2 cellular contexts compared by ENCODE assay signal in genomic region chr1:81424056-81424455, GRCh38.
TF ChIP-seq lines count a peak whose summit lies in the region.

No MANE protein-coding gene starts in this region.

TF ChIP-seq in H1, 55 proteins besides CTCF, POLR2A, EP300 and RAD21 (continued from another document):
- no peak for TF ChIP-seq RBBP5 (IDR thresholded peaks at IDR 0.05; ENCODE audit: borderline replicate concordance, low read depth, low read length)
- no peak for TF ChIP-seq SUZ12 (IDR thresholded peaks at IDR 0.05; ENCODE audit: low read length)
- no peak for TF ChIP-seq ATF3 (IDR thresholded peaks at IDR 0.05; ENCODE audit: insufficient read depth, low read depth, low read length)
- no peak for TF ChIP-seq SRF (IDR thresholded peaks at IDR 0.05; ENCODE audit: low read depth, low read length)
- TF ChIP-seq CBX8 (IDR thresholded peaks at IDR 0.05; ENCODE audit: borderline replicate concordance, low read depth, low read length), result no peak
- no peak for TF ChIP-seq MAX (IDR thresholded peaks at IDR 0.05)
- TF ChIP-seq CBX5 (IDR thresholded peaks at IDR 0.05; ENCODE audit: low read depth, low read length), result no peak
- no peak for TF ChIP-seq KDM5A (IDR thresholded peaks at IDR 0.05; ENCODE audit: low read length)
- no peak for TF ChIP-seq POLR2AphosphoS5 (IDR thresholded peaks at IDR 0.05; ENCODE audit: low read depth, low read length)
- no peak for TF ChIP-seq E2F6 (IDR thresholded peaks at IDR 0.05)
- no peak for TF ChIP-seq SIN3A (conservative IDR thresholded peaks at IDR 0.05 in 1 of 2, IDR thresholded peaks at IDR 0.05 in 1 of 2; ENCODE audit: low read depth in 1 of 2, low read length in 2 of 2)
- no peak for TF ChIP-seq PHF8 (conservative IDR thresholded peaks at IDR 0.05; ENCODE audit: low read depth, low read length)
- no peak for TF ChIP-seq CEBPB (IDR thresholded peaks at IDR 0.05; ENCODE audit: low read depth, low read length)
- no peak for TF ChIP-seq TCF12 (IDR thresholded peaks at IDR 0.05; ENCODE audit: low read depth, low read length)
- no peak for TF ChIP-seq SAP30 (IDR thresholded peaks at IDR 0.05; ENCODE audit: insufficient read depth, insufficient replicate concordance, low read length)
- TF ChIP-seq JUND (IDR thresholded peaks at IDR 0.05; ENCODE audit: low read length), result no peak
- no peak for TF ChIP-seq JUN (IDR thresholded peaks at IDR 0.05; ENCODE audit: low read depth, low read length)

TF ChIP-seq in neural cell, 6 proteins besides CTCF, POLR2A, EP300 and RAD21 (continued from another document):
- TF ChIP-seq REST (IDR thresholded peaks at IDR 0.05; ENCODE audit: borderline replicate concordance) (no peak), SMC3 (conservative IDR thresholded peaks at IDR 0.05; ENCODE audit: poor library complexity) (no peak)
